In genomic region chr2:109722026-109722425, GRCh38 we compare ENCODE assay signal across 17 cellular contexts.
DNase-seq lines count a peak whose midpoint lies in the region; ATAC-seq and TF ChIP-seq lines count a peak whose summit lies in the region.
"Had no signal": no experiment of that assay in that cellular context is flagged by ENCODE, and none has a peak within 500 bp of the region (broad histone marks: within the 10 kb centered on the region; RNA-seq: fewer than 3 reads in every experiment).

No MANE protein-coding gene starts in this region.

- no peak for TF ChIP-seq EP300 in sigmoid colon (IDR thresholded peaks at IDR 0.05)

- peak overlapping the region in 3 of 4 donors; percentile 50 to 68 (median 56) for H3K27ac ChIP-seq in sigmoid colon
- H3K27ac ChIP-seq: 22Rv1, gastroesophageal sphincter, Peyer's patch had no signal

- TF ChIP-seq CTCF in sigmoid colon (IDR thresholded peaks at IDR 0.05): no peak

- WGBS in sigmoid colon, 2 donors: 33 to 68% methylated on average over 5 of the region's 5 CpGs

- H3K36me3 ChIP-seq in sigmoid colon: no peaks in the 10 kb centered on the region
- H3K36me3 ChIP-seq: gastroesophageal sphincter, Peyer's patch had no signal

- peaks cover 0 to 27% (median 24%) of the 10 kb centered on the region in 4 donors for H3K4me1 ChIP-seq in sigmoid colon
- H3K4me1 ChIP-seq: gastroesophageal sphincter, Peyer's patch had no signal

- no peaks in the 10 kb centered on the region for H3K9me3 ChIP-seq in sigmoid colon
- H3K9me3 ChIP-seq: gastroesophageal sphincter, Peyer's patch had no signal

- ATAC-seq in left colon (peak; percentile 44), HG02885 (IDR thresholded peaks at IDR 0.05; ENCODE audit: poor library complexity, unreplicated experiment) (no peak), GM21717 (IDR thresholded peaks at IDR 0.05; ENCODE audit: unreplicated experiment) (no peak), SK-N-SH treated with all-trans-retinoic acid at 6 μM for 48 hours (no peak)
- ATAC-seq: gastroesophageal sphincter; GM12878; natural killer cell; stimulated activated naive CD8-positive, alpha-beta T cell treated with anti-CD3 and anti-CD28 coated beads, Interleukin-15, amount 100 ng/mL, for 72 hours had no signal

- no peak overlapping the region for H3K4me3 ChIP-seq in sigmoid colon
- H3K4me3 ChIP-seq: gastroesophageal sphincter, GM12878, Peyer's patch had no signal

- H3K27me3 ChIP-seq in sigmoid colon: no peaks in the 10 kb centered on the region
- H3K27me3 ChIP-seq: Peyer's patch had no signal

- DNase-seq in DMS 273 (lab: John Stamatoyannopoulos, UW; ENCODE audit: unreplicated experiment): peak; percentile 53
- DNase-seq in DMS 273 treated with DMSO at 0.1 percent for 48 hours (lab: John Stamatoyannopoulos, UW): no peak
- peak; percentile 6 for DNase-seq in dermis blood vessel endothelial cell
- peak in 1 of 2 donors; percentile 60 for DNase-seq in left colon
- DNase-seq in sigmoid colon: no peak
- DNase-seq: activated CD4-positive, alpha-beta T cell treated with anti-CD3 and anti-CD28 coated beads for 48 hours; effector memory CD4-positive, alpha-beta T cell; MV-4-11; natural killer cell; stimulated activated naive CD8-positive, alpha-beta T cell treated with anti-CD3 and anti-CD28 coated beads, Interleukin-15, amount 100 ng/mL, for 72 hours had no signal

- TF ChIP-seq POLR2A in sigmoid colon (IDR thresholded peaks at IDR 0.05): no peak

- intact Hi-C loops in left colon (cut with DNase I, micrococcal nuclease) (loop anchor here in 1 of 2 donors (10.0 kb wide), 1 partner anchor 177 kb away; no protein-coding TSS in a partner anchor), sigmoid colon (cut with DNase I) (no loop called here)

TF ChIP-seq in SK-N-SH treated with all-trans-retinoic acid at 6 μM for 48 hours, 23 proteins besides CTCF, POLR2A, EP300 and RAD21:
- no peak for TF ChIP-seq BACH2 (CRISPR knock-in tag; IDR thresholded peaks at IDR 0.05; ENCODE audit: borderline replicate concordance)
- no peak for TF ChIP-seq ZNF565 (CRISPR knock-in tag; conservative IDR thresholded peaks at IDR 0.05; ENCODE audit: low read depth)
- TF ChIP-seq ARNTL (CRISPR knock-in tag; IDR thresholded peaks at IDR 0.05; ENCODE audit: borderline replicate concordance, low read depth): no peak
- TF ChIP-seq GLIS3 (CRISPR knock-in tag; IDR thresholded peaks at IDR 0.05): no peak

Comparison
In these comparisons a context has a peak if more than half of its experiments do, and no peak if none do; other contexts are left out.
1. DNase-seq: peak in DMS 273 (single experiment) and dermis blood vessel endothelial cell (single experiment); none in DMS 273 treated with DMSO at 0.1 percent for 48 hours (single experiment) and sigmoid colon (single experiment).